ENCODE assay signal across 12 cellular contexts in the genomic region with DNA sequence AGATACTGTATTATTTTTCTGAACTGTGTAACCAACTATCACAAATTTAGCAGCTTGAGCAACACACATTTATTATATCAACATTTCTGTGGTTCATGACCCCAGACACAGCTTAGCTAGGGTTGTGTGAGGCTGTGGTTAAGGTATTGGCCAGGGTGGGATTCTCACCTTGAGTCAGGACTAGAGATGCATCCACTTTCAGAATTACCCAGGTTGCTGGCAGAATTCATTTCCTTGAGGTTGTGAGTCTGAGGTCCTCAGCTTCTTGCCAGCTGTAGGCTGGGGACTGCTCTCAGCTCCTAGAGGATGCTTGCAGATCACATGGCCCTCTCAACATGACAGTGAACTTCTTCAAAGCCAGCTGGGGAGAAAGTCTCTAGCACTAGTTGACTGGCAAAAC.
A peak's percentile ranks its signal among the peaks of the same experiment; 100 is the strongest.
DNase-seq lines count a peak whose midpoint lies in the region; ATAC-seq and TF ChIP-seq lines count a peak whose summit lies in the region.
"Had no signal": no experiment of that assay in that cellular context is flagged by ENCODE, and none has a peak within 500 bp of the region (broad histone marks: within the 10 kb centered on the region; RNA-seq: fewer than 3 reads in every experiment).

No MANE protein-coding gene starts in this region.

- no peak overlapping the region for H2AFZ ChIP-seq in PC-9

- no peak overlapping the region for H3K4me2 ChIP-seq in PC-9

- no peaks in the 10 kb centered on the region for H3K4me1 ChIP-seq in PC-9 (replicated peaks; ENCODE audit: insufficient read depth)

- H3K79me2 ChIP-seq in PC-9 (ENCODE audit: low read depth): no peaks in the 10 kb centered on the region

- peak; percentile 94 for ATAC-seq in GM18502 (IDR thresholded peaks at IDR 0.05; ENCODE audit: poor library complexity, unreplicated experiment)
- peak; percentile 53 for ATAC-seq in GM19372 (IDR thresholded peaks at IDR 0.05; ENCODE audit: low read depth, unreplicated experiment)
- ATAC-seq in HG02981 (IDR thresholded peaks at IDR 0.05; ENCODE audit: unreplicated experiment): peak; percentile 94

- no peaks in the 10 kb centered on the region for H3K27me3 ChIP-seq in PC-9 (ENCODE audit: insufficient read depth, low read depth)

- H3K36me3 ChIP-seq in PC-9 (ENCODE audit: low read depth): no peaks in the 10 kb centered on the region

- no peaks in the 10 kb centered on the region for H3K9me3 ChIP-seq in PC-9 (ENCODE audit: insufficient read depth, low read depth)

- no peak overlapping the region for H3K4me3 ChIP-seq in PC-9

- intact Hi-C loops in PC-9 (cut with micrococcal nuclease; ENCODE audit: unreplicated experiment): no loop called here

- no peaks in the 10 kb centered on the region for H3F3A ChIP-seq in PC-9 (ENCODE audit: insufficient read depth, low read depth)

- TF ChIP-seq CTCF in PC-9 (conservative IDR thresholded peaks at IDR 0.05): no peak

- POLR2A ChIA-PET in PC-9 (lab: Charles Lee; ENCODE audit: unreplicated experiment): no interaction called here

- no TSS peak for BruUV-seq in PC-9 (replicated peaks; lab: Mats Ljungman, UMichigan)

- no peak overlapping the region for H3K27ac ChIP-seq in caudate nucleus (ENCODE audit: low read depth, low read length)
- H3K27ac ChIP-seq in PC-9: no peak overlapping the region

- peak; percentile 34 to 44 for DNase-seq in activated T-cell treated with anti-CD3 and anti-CD28 coated beads, Interleukin-2, amount 50 U/mL, for 48 hours
- DNase-seq in HCEC 1CT (no peak), caudate nucleus (lab: John Stamatoyannopoulos, UW) (no peak), PC-9 (no peak), cerebellar cortex (ENCODE audit: low spot score) (no peak)
- DNase-seq: DMS79 treated with DMSO at 0.1 percent for 48 hours, hypothalamus, naive B cell, NCI-H446 treated with DMSO at 0.1 percent for 48 hours had no signal

- H3K9me2 ChIP-seq in PC-9 (ENCODE audit: insufficient read depth): no peaks in the 10 kb centered on the region

- no peaks in the 10 kb centered on the region; the same call in 1 of the 2 replicates for H4K20me1 ChIP-seq in PC-9 (ENCODE audit: insufficient read depth)

- CTCF ChIA-PET in PC-9 (lab: Charles Lee): interaction anchor here (0.6 kb wide), 1 partner anchor 74 kb away, joined by 3 read pairs; no protein-coding TSS in a partner anchor

Comparison
In these comparisons a context has a peak if more than half of its experiments do, and no peak if none do; other contexts are left out.
1. DNase-seq: peak in activated T-cell treated with anti-CD3 and anti-CD28 coated beads, Interleukin-2, amount 50 U/mL, for 48 hours (2 of 2); none in HCEC 1CT (single experiment), caudate nucleus (0 of 61), PC-9 (0 of 2) and cerebellar cortex (single experiment).
2. Peak in every context shown above with its lines, with median percentiles within 50 percentile points of each other: ATAC-seq.